24 cellular contexts compared by ENCODE assay signal in the genomic region with DNA sequence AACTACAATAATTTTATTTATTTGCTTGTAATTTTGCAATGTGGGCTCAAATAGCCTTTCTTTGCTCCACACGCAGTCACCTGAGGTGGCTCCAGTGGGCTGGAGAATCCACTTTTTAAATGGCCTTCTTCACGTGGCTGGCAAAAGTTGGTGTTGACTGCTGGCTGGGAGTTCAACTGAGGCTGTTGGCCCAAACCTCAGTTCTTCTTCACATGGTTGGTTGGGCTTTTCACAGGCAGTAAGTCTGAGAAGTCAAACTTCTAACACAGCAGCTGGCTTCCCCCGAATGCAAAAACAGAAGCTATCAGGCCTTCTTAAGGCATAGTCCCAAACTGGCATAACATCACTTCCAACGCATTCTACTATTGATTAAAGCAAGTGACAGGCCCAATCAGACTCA. TPM values are rescaled to one million over a fixed set of nuclear protein-coding genes. Genes with fewer than 3 reads are reported as not detected.
"Had no signal": no experiment of that assay in that cellular context is flagged by ENCODE, and none has a peak within 500 bp of the region (broad histone marks: within the 10 kb centered on the region; RNA-seq: fewer than 3 reads in every experiment).

No MANE protein-coding gene starts in this region.

- H3K27me3 ChIP-seq: brain microvascular endothelial cell, cardiac muscle cell had no signal

- H3K27me3 Mint-ChIP-seq: activated B cell treated with CpG ODN at 0.5 μM for 24 hours; activated CD4-positive, alpha-beta T cell treated with anti-CD3 and anti-CD28 coated beads, Interleukin-2, amount 10 ng/mL, durations not matched to agents 24 days and 14 days; activated naive CD8-positive, alpha-beta T cell; T-cell had no signal

- H3K4me3 ChIP-seq: cardiac muscle cell, SK-N-MC had no signal

- H3K27ac ChIP-seq: brain microvascular endothelial cell, cardiac muscle cell, SK-N-MC had no signal

- ATAC-seq: activated T-cell treated with anti-CD3 and anti-CD28 coated beads, Interleukin-2, amount 50 U/mL, for 4 hours; Right ventricle myocardium inferior; T-cell had no signal

- DNase-seq: activated B cell treated with CpG ODN at 0.5 μM for 24 hours; activated CD4-positive, alpha-beta T cell treated with anti-CD3 and anti-CD28 coated beads for 1 hour; activated CD4-positive, alpha-beta T cell treated with anti-CD3 and anti-CD28 coated beads, Interleukin-2, amount 10 ng/mL, durations not matched to agents 24 days and 14 days; activated CD4-positive, alpha-beta T cell treated with anti-CD3 and anti-CD28 coated beads, Interleukin-2, amount 50 U/mL, for 48 hours; activated effector memory CD4-positive, alpha-beta T cell treated with anti-CD3 and anti-CD28 coated beads, Interleukin-2, amount 50 U/mL, for 16 hours; activated naive CD4-positive, alpha-beta T cell treated with Interleukin-2 at 50 U/mL for 16 hours; activated T-cell treated with anti-CD3 and anti-CD28 coated beads, Interleukin-2, amount 50 U/mL, for 4 hours; amygdala; brain microvascular endothelial cell; cerebellar nuclear complex; Kasumi-1; NCI-H1105 treated with DMSO at 0.1 percent for 48 hours; NCI-H1436 treated with DMSO at 0.1 percent for 48 hours; NCI-H187; NCI-H2081; NCI-H510A treated with DMSO at 0.1 percent for 48 hours; RPMI8226; T-cell; T-helper 2 cell; T1000 had no signal

RNA-seq across cellular contexts. Expression of a gene that starts 50.9 kb away (rescaled TPM):
- total RNA-seq: activated CD4-positive, alpha-beta T cell treated with anti-CD3 and anti-CD28 coated beads, Interleukin-2, amount 10 ng/mL, durations not matched to agents 24 days and 14 days had no signal
